Comparison of ENCODE assay signal across 8 cellular contexts in genomic region chr17:16214190-16215001, GRCh38. TPM values are rescaled to one million over a fixed set of nuclear protein-coding genes. Genes with fewer than 3 reads are reported as not detected.
DNase-seq lines count a peak whose midpoint lies in the region; ATAC-seq and TF ChIP-seq lines count a peak whose summit lies in the region.

No MANE protein-coding gene starts in this region.

- peak overlapping the region; percentile 83 for H3K27ac Mint-ChIP-seq in activated naive CD4-positive, alpha-beta T cell treated with anti-CD3 and anti-CD28 coated beads, Interleukin-2, amount 10 ng/mL, durations not matched to agents 7 days and 5 days
- peak overlapping the region; percentile 17 to 96 (median 89) for H3K27ac Mint-ChIP-seq in naive B cell

- intact Hi-C loops in PC-3 (cut with micrococcal nuclease), result loop anchor here (5.0 to 10.0 kb wide), 3 partner anchors 42 to 110 kb away; no protein-coding TSS in a partner anchor

- H3K79me2 ChIP-seq in PC-3 (ENCODE audit: low read length), result peaks cover 100% of the 10 kb centered on the region

- H3K27ac ChIP-seq in PC-3 (ENCODE audit: low read length) (peak overlapping the region; percentile 86), duodenal mucosa (ENCODE audit: low read depth, low read length) (peak overlapping the region; percentile 98)

- no peak for TF ChIP-seq CTCF in PC-3 (conservative IDR thresholded peaks at IDR 0.05; ENCODE audit: low read depth, low read length)

- peak overlapping the region; percentile 87 for H2AFZ ChIP-seq in PC-3 (ENCODE audit: low read length)

- peaks cover 4% of the 10 kb centered on the region for H3F3A ChIP-seq in PC-3 (ENCODE audit: low read length, unreplicated experiment)

- H3K9ac ChIP-seq in PC-3 (ENCODE audit: low read length) (peak overlapping the region; percentile 97), duodenal mucosa (ENCODE audit: low read depth in 1 of 2, low read length in 2 of 2) (peak overlapping the region; percentile 85 to 87)

- H3K36me3 Mint-ChIP-seq in activated naive CD4-positive, alpha-beta T cell treated with anti-CD3 and anti-CD28 coated beads, Interleukin-2, amount 10 ng/mL, durations not matched to agents 7 days and 5 days, result peaks cover 5% of the 10 kb centered on the region
- H3K36me3 Mint-ChIP-seq in naive B cell, result no peaks in the 10 kb centered on the region

- POLR2A ChIA-PET in PC-3 (lab: Charles Lee; ENCODE audit: unreplicated experiment), result no interaction called here

- peak overlapping the region; percentile 88 for H3K4me3 Mint-ChIP-seq in activated naive CD4-positive, alpha-beta T cell treated with anti-CD3 and anti-CD28 coated beads, Interleukin-2, amount 10 ng/mL, durations not matched to agents 7 days and 5 days
- H3K4me3 Mint-ChIP-seq in naive B cell, result peak overlapping the region; percentile 89 to 98 (median 96)

- H3K27me3 ChIP-seq in PC-3 (ENCODE audit: low read length) (no peaks in the 10 kb centered on the region), duodenal mucosa (ENCODE audit: control insufficient read depth in 1 of 2, insufficient read depth in 2 of 2, low read length in 2 of 2) (no peaks in the 10 kb centered on the region)

- peak overlapping the region; percentile 89 for H3K4me2 ChIP-seq in PC-3 (ENCODE audit: low read length)

- no peaks in the 10 kb centered on the region for H3K36me3 ChIP-seq in PC-3 (ENCODE audit: low read depth, low read length)
- H3K36me3 ChIP-seq in duodenal mucosa (ENCODE audit: control insufficient read depth in 1 of 2, insufficient read depth in 2 of 2, low read length in 2 of 2), result no peaks in the 10 kb centered on the region

- ATAC-seq in PC-3, result no peak
- peak; percentile 17 to 23 for ATAC-seq in naive B cell (ENCODE audit: low read depth in 2 of 2)
- ATAC-seq in HG03571 (IDR thresholded peaks at IDR 0.05; ENCODE audit: unreplicated experiment), result no peak
- no peak for ATAC-seq in HG03354 (IDR thresholded peaks at IDR 0.05; ENCODE audit: poor library complexity, severe bottlenecking, unreplicated experiment)

- no TSS peak for BruUV-seq in PC-3 (replicated peaks; lab: Mats Ljungman, UMichigan)

- H3K9me3 ChIP-seq in PC-3 (ENCODE audit: low read length) (no peaks in the 10 kb centered on the region), duodenal mucosa (ENCODE audit: control insufficient read depth in 1 of 2, low read length in 2 of 2) (no peaks in the 10 kb centered on the region)

- peaks cover 48% of the 10 kb centered on the region for H3K4me1 Mint-ChIP-seq in activated naive CD4-positive, alpha-beta T cell treated with anti-CD3 and anti-CD28 coated beads, Interleukin-2, amount 10 ng/mL, durations not matched to agents 7 days and 5 days
- H3K4me1 Mint-ChIP-seq in naive B cell, result peaks cover 25 to 71% (median 45%) of the 10 kb centered on the region in 3 donors

- H4K20me1 ChIP-seq in PC-3 (ENCODE audit: low read length), result peaks cover 27% of the 10 kb centered on the region

- no peaks in the 10 kb centered on the region for H3K9me2 ChIP-seq in PC-3 (replicated peaks; ENCODE audit: low read length)

- H3K4me1 ChIP-seq in PC-3 (ENCODE audit: insufficient read depth, low read length) (peaks cover 32% of the 10 kb centered on the region), duodenal mucosa (ENCODE audit: control insufficient read depth in 1 of 2, insufficient read depth in 2 of 2, low read length in 2 of 2) (peaks cover 30 to 39% of the 10 kb centered on the region in 2 donors)

- H3K9me3 Mint-ChIP-seq in activated naive CD4-positive, alpha-beta T cell treated with anti-CD3 and anti-CD28 coated beads, Interleukin-2, amount 10 ng/mL, durations not matched to agents 7 days and 5 days, result no peaks in the 10 kb centered on the region
- no peaks in the 10 kb centered on the region for H3K9me3 Mint-ChIP-seq in naive B cell

- H3K27me3 Mint-ChIP-seq in activated naive CD4-positive, alpha-beta T cell treated with anti-CD3 and anti-CD28 coated beads, Interleukin-2, amount 10 ng/mL, durations not matched to agents 7 days and 5 days, result no peaks in the 10 kb centered on the region
- H3K27me3 Mint-ChIP-seq in naive B cell, result no peaks in the 10 kb centered on the region

- CTCF ChIA-PET in activated naive CD4-positive, alpha-beta T cell treated with anti-CD3 and anti-CD28 coated beads, Interleukin-2, amount 10 ng/mL, durations not matched to agents 7 days and 5 days (lab: Charles Lee), result interaction anchor here (1.2 kb wide), 1 partner anchor 72 kb away, joined by 4 read pairs; no protein-coding TSS in a partner anchor
- CTCF ChIA-PET in PC-3 (lab: Charles Lee), result interaction anchor here (0.6 kb wide), 1 partner anchor 17 kb away, joined by 5 read pairs; no protein-coding TSS in a partner anchor

- H3K4me3 ChIP-seq in PC-3 (ENCODE audit: low read length), result peak overlapping the region; percentile 94
- peak overlapping the region; percentile 88 to 94 for H3K4me3 ChIP-seq in duodenal mucosa (ENCODE audit: low read depth in 1 of 2, low read length in 2 of 2)

- no peak for DNase-seq in activated naive CD4-positive, alpha-beta T cell treated with anti-CD3 and anti-CD28 coated beads, Interleukin-2, amount 10 ng/mL, durations not matched to agents 7 days and 5 days
- no peak for DNase-seq in activated naive CD4-positive, alpha-beta T cell treated with anti-CD3 and anti-CD28 coated beads, Interleukin-2, amount 50 U/mL, for 16 hours
- DNase-seq in PC-3 (peak; percentile 39), naive B cell (no peak), HK-2 (ENCODE audit: unreplicated experiment) (no peak)

RNA-seq across cellular contexts. Expression of gene NCOR1, which starts 0.9 kb away (rescaled TPM):
- total RNA-seq in PC-3 (2014; rRNA removed), result 127 and 204 TPM in 2 replicates
- 100 to 1,000 TPM in 1 of 6 donors, 10 to 100 TPM in 5; 65.6 to 181 (median 69.0) TPM for polyA plus RNA-seq in naive B cell (ENCODE audit: low read depth in 6 of 6)

RNA-seq across cellular contexts. Expression of gene PIGL, which starts 2.6 kb away (rescaled TPM):
- total RNA-seq in PC-3 (2014; rRNA removed), result 37.4 and 58.3 TPM in 2 replicates
- 10 to 100 TPM in 3 of 6 donors, 1 to 10 TPM in 3; 7.1 to 16.1 (median 9.5) TPM for polyA plus RNA-seq in naive B cell (ENCODE audit: low read depth in 6 of 6)

Comparison
In these comparisons a context has a peak if more than half of its experiments do, and no peak if none do; other contexts are left out.
1. ATAC-seq: peak in naive B cell (2 of 2); none in PC-3 (single experiment), HG03571 (single experiment) and HG03354 (single experiment).